26 cellular contexts compared by ENCODE assay signal in the genomic region with DNA sequence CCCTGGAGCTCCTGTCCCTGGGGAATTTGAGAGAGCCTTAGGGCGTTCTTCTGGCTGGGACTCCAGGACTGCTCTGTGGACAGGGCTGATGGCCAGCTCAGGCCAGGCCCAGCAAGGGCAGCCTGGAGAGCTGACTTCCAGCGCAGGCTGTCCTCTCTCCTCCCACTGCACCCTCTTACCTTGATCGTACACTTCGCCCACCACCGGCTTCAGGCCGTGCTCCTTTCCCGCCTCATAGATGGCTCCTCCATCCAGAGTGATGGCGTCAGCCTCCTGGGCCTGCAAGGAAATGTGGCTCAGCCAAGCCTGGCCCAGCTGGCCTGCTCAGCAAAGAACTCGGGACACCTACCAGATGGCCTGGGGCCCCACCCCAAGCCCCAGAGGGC. TPM values are rescaled to one million over a fixed set of nuclear protein-coding genes. Genes with fewer than 3 reads are reported as not detected.
DNase-seq lines count a peak whose midpoint lies in the region; ATAC-seq, FAIRE-seq and TF ChIP-seq lines count a peak whose summit lies in the region.
"Had no signal": no experiment of that assay in that cellular context is flagged by ENCODE, and none has a peak within 500 bp of the region (broad histone marks: within the 10 kb centered on the region; RNA-seq: fewer than 3 reads in every experiment).

No MANE protein-coding gene starts in this region.

- no peak overlapping the region for H3K4me3 ChIP-seq in GM12878
- no peak overlapping the region for H3K4me3 ChIP-seq in PC-3 (ENCODE audit: low read length)
- H3K4me3 ChIP-seq: body of pancreas, gastroesophageal sphincter, GM23338, tibial artery had no signal

- no peak for TF ChIP-seq RAD21 in GM12878 (IDR thresholded peaks at IDR 0.05; ENCODE audit: insufficient read depth, low read depth, low read length)

- peak; percentile 50 for DNase-seq in activated effector memory CD4-positive, alpha-beta T cell treated with anti-CD3 and anti-CD28 coated beads, Interleukin-2, amount 50 U/mL, for 16 hours
- DNase-seq in activated effector memory CD4-positive, alpha-beta T cell treated with Interleukin-2 at 50 U/mL for 16 hours: no peak
- DNase-seq in GM13977 (ENCODE audit: low spot score): peak; percentile 12
- DNase-seq in GM12878 (ENCODE audit: low read depth, low spot score): no peak
- peak; percentile 76 for DNase-seq in posterior vena cava (ENCODE audit: low spot score)
- no peak for DNase-seq in PC-3
- DNase-seq: activated CD4-positive, alpha-beta T cell treated with anti-CD3 and anti-CD28 coated beads, Interleukin-2, amount 50 U/mL, for 1 hour; activated CD8-positive, alpha-beta memory T cell treated with anti-CD3 and anti-CD28 coated beads, Interleukin-2, amount 50 U/mL, for 48 hours; activated gamma-delta T cell treated with Interleukin-2 at 50 U/mL for 16 hours; body of pancreas; effector CD8-positive, alpha-beta T cell; IMR-90; kidney glomerular epithelial cell; NCI-H1105; NCI-H2081 treated with DMSO at 0.1 percent for 48 hours; nucleus accumbens; retina; RPMI8226; stimulated activated CD4-positive, alpha-beta T cell treated with anti-CD3 and anti-CD28 coated beads, Interleukin-4, amount 100 ng/mL, for 24 hours had no signal

- ATAC-seq in GM12878 (no peak), HG02852 (IDR thresholded peaks at IDR 0.05; ENCODE audit: unreplicated experiment) (no peak), GM21786 (IDR thresholded peaks at IDR 0.05; ENCODE audit: unreplicated experiment) (no peak), PC-3 (no peak)
- ATAC-seq: body of pancreas, gastroesophageal sphincter, GM23338 had no signal

- no peak overlapping the region for H3K27ac ChIP-seq in GM12878 (ENCODE audit: control insufficient read depth, insufficient read depth)
- no peak overlapping the region for H3K27ac ChIP-seq in PC-3 (ENCODE audit: low read length)
- H3K27ac ChIP-seq: body of pancreas, gastroesophageal sphincter, HL-60, tibial artery had no signal

- H3K36me3 ChIP-seq in GM12878 (ENCODE audit: control insufficient read depth in 2 of 2, insufficient read depth in 2 of 2, low read length in 1 of 2) (peaks cover 0 to 19% of the 10 kb centered on the region in 2 experiments; a peak in 3 of 4 replicates), PC-3 (ENCODE audit: low read depth, low read length) (peaks cover 4% of the 10 kb centered on the region; the same call in 1 of the 2 replicates)
- H3K36me3 ChIP-seq: gastroesophageal sphincter had no signal

- intact Hi-C loops in GM12878 (cut with micrococcal nuclease; ENCODE audit: unreplicated experiment) (no loop called here), posterior vena cava (cut with DNase I) (no loop called here), PC-3 (cut with micrococcal nuclease) (no loop called here)

- H3K79me2 ChIP-seq in GM12878 (ENCODE audit: control insufficient read depth, insufficient read depth, low read length) (peaks cover 19% of the 10 kb centered on the region), PC-3 (ENCODE audit: low read length) (peaks cover 23% of the 10 kb centered on the region)

- POLR2A ChIA-PET in GM12878 (lab: Charles Lee): interaction anchor here (0.7 kb wide), 1 partner anchor 23 kb away, joined by 3 read pairs; no protein-coding TSS in a partner anchor
- POLR2A ChIA-PET in PC-3 (lab: Charles Lee; ENCODE audit: unreplicated experiment): no interaction called here

- no peaks in the 10 kb centered on the region for H3K9me3 ChIP-seq in GM12878 (replicated peaks; ENCODE audit: control insufficient read depth, insufficient read depth, low read length)
- H3K9me3 ChIP-seq in PC-3 (ENCODE audit: low read length): no peaks in the 10 kb centered on the region
- H3K9me3 ChIP-seq: body of pancreas, gastroesophageal sphincter, tibial artery had no signal

- H3K4me1 ChIP-seq in GM12878 (ENCODE audit: control insufficient read depth, insufficient read depth, low read length) (peaks cover 22% of the 10 kb centered on the region), PC-3 (ENCODE audit: insufficient read depth, low read length) (peaks cover 33% of the 10 kb centered on the region)

- BruUV-seq in GM12878 (replicated peaks; lab: Mats Ljungman, UMichigan) (no TSS peak), PC-3 (replicated peaks; lab: Mats Ljungman, UMichigan) (no TSS peak)

- H3K27me3 ChIP-seq in GM12878 (replicated peaks in 1 of 2; ENCODE audit: control insufficient read depth in 2 of 2, insufficient read depth in 2 of 2, low read length in 1 of 2) (no peaks in the 10 kb centered on the region), PC-3 (ENCODE audit: low read length) (no peaks in the 10 kb centered on the region)
- H3K27me3 ChIP-seq: body of pancreas had no signal

- H3K9me2 ChIP-seq in PC-3 (replicated peaks; ENCODE audit: low read length): no peaks in the 10 kb centered on the region

- TF ChIP-seq EP300 in GM12878 (IDR thresholded peaks at IDR 0.05; ENCODE audit: borderline replicate concordance in 1 of 2, control insufficient read depth in 1 of 2, low read depth in 2 of 2, low read length in 2 of 2): no peak

- no peak overlapping the region for H2AFZ ChIP-seq in GM12878 (ENCODE audit: control insufficient read depth, low read depth, low read length)
- H2AFZ ChIP-seq in PC-3 (ENCODE audit: low read length): no peak overlapping the region
- H2AFZ ChIP-seq: GM23338 had no signal

- H3K9ac ChIP-seq in GM12878 (ENCODE audit: control insufficient read depth, insufficient read depth, low read length) (no peak overlapping the region), PC-3 (ENCODE audit: low read length) (no peak overlapping the region)

- no peak for TF ChIP-seq POLR2A in GM12878 (IDR thresholded peaks at IDR 0.05; ENCODE audit: low read depth, low read length)

- SMC1A ChIA-PET in GM12878 (lab: Charles Lee; ENCODE audit: uncharacterized antibody, unreplicated experiment): no interaction called here

- in situ Hi-C loops in GM13977 (cut with MboI; ENCODE audit: low pct_unique_long_range_greater_than_20kb, low sequenced_read_pairs, unreplicated experiment) (no loop called here), GM12878 (cut with MboI) (no loop called here)

- no peaks in the 10 kb centered on the region for H4K20me1 ChIP-seq in GM12878 (ENCODE audit: control insufficient read depth, insufficient read depth)
- no peaks in the 10 kb centered on the region for H4K20me1 ChIP-seq in PC-3 (ENCODE audit: low read length)

- no peak for FAIRE-seq in GM12878 (lab: Jason Lieb, UNC)
- FAIRE-seq: A204.1 had no signal

- no peaks in the 10 kb centered on the region for H3F3A ChIP-seq in PC-3 (ENCODE audit: low read length, unreplicated experiment)

- TF ChIP-seq CTCF in GM13977 (IDR thresholded peaks at IDR 0.05; ENCODE audit: extremely low read depth, insufficient read depth, missing control alignments) (no peak), GM12878 (IDR thresholded peaks at IDR 0.05 in 2 of 3, conservative IDR thresholded peaks at IDR 0.05 in 1 of 3; ENCODE audit: control insufficient read depth in 2 of 3, extremely low read depth in 1 of 3, insufficient read depth in 1 of 3, low read depth in 3 of 3, low read length in 3 of 3) (no peak), PC-3 (conservative IDR thresholded peaks at IDR 0.05; ENCODE audit: low read depth, low read length) (no peak)

- CTCF ChIA-PET in GM12878 (lab: Yijun Ruan, JAX) (no interaction called here), PC-3 (lab: Charles Lee) (no interaction called here)

- WGBS in GM12878 (ENCODE audit: insufficient coverage, insufficient replicate concordance, low lambda C conversion rate, missing lambda C conversion rate): 83% methylated on average over 9 of the region's 9 CpGs

- H3K4me2 ChIP-seq in GM12878 (ENCODE audit: control insufficient read depth, insufficient read depth) (no peak overlapping the region), PC-3 (ENCODE audit: low read length) (no peak overlapping the region)
- H3K4me2 ChIP-seq: GM23338 had no signal

- RAD21 ChIA-PET in GM12878 (lab: Charles Lee; ENCODE audit: unreplicated experiment): interaction anchor here (0.6 kb wide), 1 partner anchor 194 kb away, joined by 5 read pairs; no protein-coding TSS in a partner anchor

RNA-seq across cellular contexts. Expression of a gene that starts 3.1 kb away (rescaled TPM):
- total RNA-seq in GM12878 (2013; cell fraction: nucleolus; rRNA removed): 140 and 164 TPM in 2 replicates
- 23.8 and 26.9 TPM in 2 replicates for total RNA-seq in GM12878 (2014; rRNA removed)
- total RNA-seq in GM12878 (2014; rRNA removed; fragmentation: Illumina TruSeq; extraction: Trizol): 13.9 and 14.1 TPM in 2 replicates
- 44.3 and 49.1 TPM in 2 replicates for total RNA-seq in GM12878 (2021)
- polyA plus RNA-seq in GM12878 (2011; ENCODE audit: low read depth): 23.1 TPM
- 4.0 and 6.7 TPM in 2 replicates for polyA plus RNA-seq in GM12878 (2011; rRNA removed)
- polyA plus RNA-seq in GM12878 (2011; cell fraction: cytosol; rRNA removed): 6.0 and 9.0 TPM in 2 replicates
- polyA plus RNA-seq in GM12878 (2011; cell fraction: nucleus; rRNA removed): 47.3 and 52.4 TPM in 2 replicates
- 17.8 and 24.6 TPM in 2 replicates for polyA plus RNA-seq in GM12878 (2012)
- polyA plus RNA-seq in GM12878 (2014; fragmentation: Illumina TruSeq; extraction: Trizol): 5.0 and 10.4 TPM in 2 replicates
- polyA plus RNA-seq in GM12878 (2014; fragmentation: Nextera tagmentation; extraction: Ambion mirVana): 1 to 10 TPM in 1 of 2 experiments, under 1 TPM in 1; 0.55 to 1.3 TPM
- polyA plus RNA-seq in GM12878 (2014; rRNA removed): 31.8 and 40.1 TPM in 2 replicates
- polyA plus RNA-seq in GM12878 (2016; fragmentation: Nextera tagmentation; extraction: Ambion mirVana): 10 to 100 TPM in 1 of 2 experiments, 1 to 10 TPM in 1; 9.4 to 11.8 TPM
- polyA minus RNA-seq in GM12878 (2011; rRNA and poly(A)+ RNA removed): 7.5 and 12.0 TPM in 2 replicates
- polyA minus RNA-seq in GM12878 (2011; cell fraction: cytosol; rRNA and poly(A)+ RNA removed): 5.2 and 6.5 TPM in 2 replicates
- 13.3 and 24.5 TPM in 2 replicates for polyA minus RNA-seq in GM12878 (2011; cell fraction: nucleus; rRNA and poly(A)+ RNA removed)
- total RNA-seq in posterior vena cava: 10 to 100 TPM; 12.1 to 19.9 TPM
- total RNA-seq in PC-3 (2014; rRNA removed): 40.6 and 46.8 TPM in 2 replicates

RNA-seq across cellular contexts. Expression of a gene that starts 57.8 kb away (rescaled TPM):
- 5.9 and 7.0 TPM in 2 replicates for total RNA-seq in GM12878 (2013; cell fraction: nucleolus; rRNA removed)
- total RNA-seq in GM12878 (2014; rRNA removed) (0.54 and 0.85 TPM in 2 replicates), GM12878 (2014; rRNA removed; fragmentation: Illumina TruSeq; extraction: Trizol) (0.31 and 0.69 TPM in 2 replicates), GM12878 (2021) (0.90 and 1.2 TPM in 2 replicates), posterior vena cava (1 to 10 TPM; 3.4 to 6.4 TPM), PC-3 (2014; rRNA removed) (1.6 and 3.7 TPM in 2 replicates)
- polyA plus RNA-seq in GM12878 (2011; ENCODE audit: low read depth): 1.5 TPM
- polyA plus RNA-seq in GM12878 (2011; rRNA removed) (0.29 and 0.42 TPM in 2 replicates), GM12878 (2014; fragmentation: Illumina TruSeq; extraction: Trizol) (0.44 and 0.88 TPM in 2 replicates), GM12878 (2014; fragmentation: Nextera tagmentation; extraction: Ambion mirVana) (under 1 TPM; 0.06 to 0.42 TPM), GM12878 (2014; rRNA removed) (1.1 TPM in 2 replicates), GM12878 (2016; fragmentation: Nextera tagmentation; extraction: Ambion mirVana) (under 1 TPM; 0.44 to 1.00 TPM)
- polyA plus RNA-seq in GM12878 (2011; cell fraction: cytosol; rRNA removed): 0.32 and 0.45 TPM in 2 replicates
- polyA plus RNA-seq in GM12878 (2011; cell fraction: nucleus; rRNA removed): 0.69 and 1.4 TPM in 2 replicates
- polyA plus RNA-seq in GM12878 (2012): 2.7 and 3.0 TPM in 2 replicates
- polyA minus RNA-seq in GM12878 (2011; rRNA and poly(A)+ RNA removed): 0.10 and 0.29 TPM in 2 replicates
- 0.42 TPM in 1 of 2 replicates, not detected in the other for polyA minus RNA-seq in GM12878 (2011; cell fraction: cytosol; rRNA and poly(A)+ RNA removed)
- polyA minus RNA-seq in GM12878 (2011; cell fraction: nucleus; rRNA and poly(A)+ RNA removed): 0.12 and 0.19 TPM in 2 replicates
- total RNA-seq: GM23338 had no signal

Comparison
In these comparisons a context has a peak if more than half of its experiments do, and no peak if none do; other contexts are left out.
1. DNase-seq: peak in activated effector memory CD4-positive, alpha-beta T cell treated with anti-CD3 and anti-CD28 coated beads, Interleukin-2, amount 50 U/mL, for 16 hours (single experiment), GM13977 (single experiment) and posterior vena cava (single experiment); none in activated effector memory CD4-positive, alpha-beta T cell treated with Interleukin-2 at 50 U/mL for 16 hours (single experiment), GM12878 (single experiment) and PC-3 (single experiment).